8 cellular contexts compared by ENCODE assay signal in genomic region chr4:1289232-1290164, GRCh38. TPM values are rescaled to one million over a fixed set of nuclear protein-coding genes. Genes with fewer than 3 reads are reported as not detected.
DNase-seq lines count a peak whose midpoint lies in the region; ATAC-seq lines count a peak whose summit lies in the region.

MAEA (plus strand) TSS chr4:1289891; CDS start chr4:1289914, 23 bp downstream.

- peak within 1 kb of the TSS; percentile 94 to 95 for H3K27ac Mint-ChIP-seq in effector memory CD8-positive, alpha-beta T cell

- peak; percentile 92 for ATAC-seq in GM21360 (IDR thresholded peaks at IDR 0.05; ENCODE audit: unreplicated experiment)
- ATAC-seq in effector memory CD8-positive, alpha-beta T cell (replicated peaks) = peak; percentile 95

- peaks cover 14% of the 10 kb centered on the region for H3K36me3 Mint-ChIP-seq in effector memory CD8-positive, alpha-beta T cell (ENCODE audit: insufficient read depth)

- H3K27me3 Mint-ChIP-seq in effector memory CD8-positive, alpha-beta T cell = no peaks in the 10 kb centered on the region

- H3K4me3 Mint-ChIP-seq in effector memory CD8-positive, alpha-beta T cell = peak within 1 kb of the TSS; percentile 93

- no peaks in the 10 kb centered on the region for H3K9me3 Mint-ChIP-seq in effector memory CD8-positive, alpha-beta T cell

- DNase-seq in COLO668 (lab: John Stamatoyannopoulos, UW; ENCODE audit: unreplicated experiment) (peak; percentile 97), HT1080 (ENCODE audit: low read depth) (peak; percentile 97), NOMO-1 treated with DMSO at 0.1 percent for 48 hours (lab: John Stamatoyannopoulos, UW; ENCODE audit: unreplicated experiment) (peak; percentile 96), medulla oblongata (ENCODE audit: extremely low spot score) (peak; percentile 97)
- peak; percentile 94 for DNase-seq in activated CD8-positive, alpha-beta memory T cell treated with anti-CD3 and anti-CD28 coated beads for 4 hours (ENCODE audit: low read depth in 2 of 2)
- peak; percentile 96 to 97 (median 96) for DNase-seq in effector memory CD8-positive, alpha-beta T cell
- peak; percentile 93 for DNase-seq in stimulated activated CD8-positive, alpha-beta memory T cell treated with anti-CD3 and anti-CD28 coated beads, Interleukin-12 subunit alpha, Interleukin-12 subunit beta, amount 100 ng/mL, for 1 hour (ENCODE audit: low read depth)

- peaks cover 32 to 36% of the 10 kb centered on the region in 2 donors for H3K4me1 Mint-ChIP-seq in effector memory CD8-positive, alpha-beta T cell (ENCODE audit: low read depth in 2 of 2)

RNA-seq across cellular contexts. Expression of gene MAEA, which starts in this region (rescaled TPM):
- total RNA-seq in HT1080 (2014; rRNA removed; shearing (Covaris generic)) = 97.3 and 124 TPM in 2 replicates
- polyA plus RNA-seq in HT1080 (2015; cell fraction: cytosol; rRNA removed) = 82.7 and 86.9 TPM in 2 replicates
- polyA plus RNA-seq in HT1080 (2015; cell fraction: nucleus; rRNA removed) = 117 and 120 TPM in 2 replicates

Comparison
In these comparisons a context has a peak if more than half of its experiments do, and no peak if none do; other contexts are left out.
1. Peak in every context shown above with its lines: DNase-seq and ATAC-seq.